In genomic region chr12:123948401-123949117, GRCh38 we compare ENCODE assay signal across 18 cellular contexts. TPM values are rescaled to one million over a fixed set of nuclear protein-coding genes. Genes with fewer than 3 reads are reported as not detected.
DNase-seq lines count a peak whose midpoint lies in the region; ATAC-seq and TF ChIP-seq lines count a peak whose summit lies in the region.
"Had no signal": no experiment of that assay in that cellular context is flagged by ENCODE, and none has a peak within 500 bp of the region (broad histone marks: within the 10 kb centered on the region; RNA-seq: fewer than 3 reads in every experiment).

No MANE protein-coding gene starts in this region.

- H3K36me3 ChIP-seq in MG63: no peaks in the 10 kb centered on the region
- no peaks in the 10 kb centered on the region for H3K36me3 ChIP-seq in colonic mucosa
- H3K36me3 ChIP-seq: ovary, SJCRH30 had no signal

- H3K9ac ChIP-seq in colonic mucosa (ENCODE audit: low read depth in 2 of 2, low read length in 2 of 2): no peak overlapping the region

- no peak for ATAC-seq in activated CD8-positive, alpha-beta memory T cell treated with anti-CD3 and anti-CD28 coated beads, Interleukin-2, amount 10 ng/mL, durations not matched to agents 7 days and 5 days
- no peak for ATAC-seq in HG02678 (IDR thresholded peaks at IDR 0.05; ENCODE audit: unreplicated experiment)
- ATAC-seq: A549 had no signal

- H3K27ac ChIP-seq in colonic mucosa: no peak overlapping the region
- H3K27ac ChIP-seq: A549, ovary, SJCRH30, skin epidermis had no signal

- H3K9me3 Mint-ChIP-seq in activated CD8-positive, alpha-beta memory T cell treated with anti-CD3 and anti-CD28 coated beads, Interleukin-2, amount 10 ng/mL, durations not matched to agents 7 days and 5 days (ENCODE audit: low read depth): no peaks in the 10 kb centered on the region
- H3K9me3 Mint-ChIP-seq in activated CD4-positive, alpha-beta memory T cell treated with anti-CD3 and anti-CD28 coated beads, Interleukin-2, amount 10 ng/mL, durations not matched to agents 7 days and 5 days: no peaks in the 10 kb centered on the region
- H3K9me3 Mint-ChIP-seq: T-helper 2 cell treated with Interferon-gamma antibody and Interleukin-4, amounts not matched to agents 5 μg/mL and 100 μg/mL, for 36 hours had no signal

- H3K9me3 ChIP-seq in MG63 (no peaks in the 10 kb centered on the region), colonic mucosa (no peaks in the 10 kb centered on the region)
- H3K9me3 ChIP-seq: A549, ovary, SJCRH30 had no signal

- H3K36me3 Mint-ChIP-seq in activated CD8-positive, alpha-beta memory T cell treated with anti-CD3 and anti-CD28 coated beads, Interleukin-2, amount 10 ng/mL, durations not matched to agents 7 days and 5 days: no peaks in the 10 kb centered on the region
- no peaks in the 10 kb centered on the region for H3K36me3 Mint-ChIP-seq in activated CD4-positive, alpha-beta memory T cell treated with anti-CD3 and anti-CD28 coated beads, Interleukin-2, amount 10 ng/mL, durations not matched to agents 7 days and 5 days (ENCODE audit: low read depth)

- H3K4me1 ChIP-seq in colonic mucosa: no peaks in the 10 kb centered on the region
- H3K4me1 ChIP-seq: SJCRH30 had no signal

- TF ChIP-seq CTCF in colonic mucosa (IDR thresholded peaks at IDR 0.05): no peak

- H3K27me3 ChIP-seq in MG63 (no peaks in the 10 kb centered on the region), colonic mucosa (no peaks in the 10 kb centered on the region)
- H3K27me3 ChIP-seq: ovary, SJCRH30 had no signal

- H3K4me1 Mint-ChIP-seq in activated CD8-positive, alpha-beta memory T cell treated with anti-CD3 and anti-CD28 coated beads, Interleukin-2, amount 10 ng/mL, durations not matched to agents 7 days and 5 days: no peaks in the 10 kb centered on the region
- H3K4me1 Mint-ChIP-seq in activated CD4-positive, alpha-beta memory T cell treated with anti-CD3 and anti-CD28 coated beads, Interleukin-2, amount 10 ng/mL, durations not matched to agents 7 days and 5 days: no peaks in the 10 kb centered on the region

- peak; percentile 37 for DNase-seq in activated CD8-positive, alpha-beta memory T cell treated with anti-CD3 and anti-CD28 coated beads for 24 hours
- DNase-seq in activated CD8-positive, alpha-beta memory T cell treated with anti-CD3 and anti-CD28 coated beads, Interleukin-2, amount 10 ng/mL, durations not matched to agents 7 days and 5 days: no peak
- DNase-seq in cerebellar cortex (ENCODE audit: low spot score) (peak; percentile 37), medulla oblongata (ENCODE audit: extremely low spot score) (peak; percentile 70), MG63 (no peak), colonic mucosa (no peak)
- no peak for DNase-seq in activated CD4-positive, alpha-beta memory T cell treated with anti-CD3 and anti-CD28 coated beads, Interleukin-2, amount 10 ng/mL, durations not matched to agents 7 days and 5 days
- DNase-seq: activated CD4-positive, CD25-positive, alpha-beta regulatory T cell treated with anti-CD3 and anti-CD28 coated beads, Interleukin-2, amount 50 U/mL, for 72 hours; activated CD8-positive, alpha-beta memory T cell treated with anti-CD3 and anti-CD28 coated beads, Interleukin-2, amount 50 U/mL, for 4 hours; NCI-H510A treated with DMSO at 0.1 percent for 48 hours; ovary; SJCRH30; trophoblast cell had no signal

- H3K4me3 Mint-ChIP-seq in activated CD8-positive, alpha-beta memory T cell treated with anti-CD3 and anti-CD28 coated beads, Interleukin-2, amount 10 ng/mL, durations not matched to agents 7 days and 5 days: no peak overlapping the region
- no peak overlapping the region for H3K4me3 Mint-ChIP-seq in activated CD4-positive, alpha-beta memory T cell treated with anti-CD3 and anti-CD28 coated beads, Interleukin-2, amount 10 ng/mL, durations not matched to agents 7 days and 5 days
- H3K4me3 Mint-ChIP-seq: CD14-positive monocyte; T-helper 2 cell treated with Interferon-gamma antibody and Interleukin-4, amounts not matched to agents 5 μg/mL and 100 μg/mL, for 36 hours had no signal

- H3K27ac Mint-ChIP-seq in activated CD8-positive, alpha-beta memory T cell treated with anti-CD3 and anti-CD28 coated beads, Interleukin-2, amount 10 ng/mL, durations not matched to agents 7 days and 5 days: no peak overlapping the region
- H3K27ac Mint-ChIP-seq in activated CD4-positive, alpha-beta memory T cell treated with anti-CD3 and anti-CD28 coated beads, Interleukin-2, amount 10 ng/mL, durations not matched to agents 7 days and 5 days: no peak overlapping the region
- H3K27ac Mint-ChIP-seq: CD14-positive monocyte; T-helper 2 cell treated with Interferon-gamma antibody and Interleukin-4, amounts not matched to agents 5 μg/mL and 100 μg/mL, for 36 hours had no signal

- CTCF ChIA-PET in activated CD8-positive, alpha-beta memory T cell treated with anti-CD3 and anti-CD28 coated beads, Interleukin-2, amount 10 ng/mL, durations not matched to agents 7 days and 5 days (lab: Charles Lee): interaction anchor here (1.9 kb wide), 1 partner anchor 84 kb away, joined by 4 read pairs; no protein-coding TSS in a partner anchor
- CTCF ChIA-PET in activated CD4-positive, alpha-beta memory T cell treated with anti-CD3 and anti-CD28 coated beads, Interleukin-2, amount 10 ng/mL, durations not matched to agents 7 days and 5 days (lab: Charles Lee): no interaction called here

- intact Hi-C loops in colonic mucosa (cut with DNase I): no loop called here

- POLR2A ChIA-PET in activated CD4-positive, alpha-beta memory T cell treated with anti-CD3 and anti-CD28 coated beads, Interleukin-2, amount 10 ng/mL, durations not matched to agents 7 days and 5 days (lab: Charles Lee): no interaction called here

- H3K27me3 Mint-ChIP-seq in activated CD8-positive, alpha-beta memory T cell treated with anti-CD3 and anti-CD28 coated beads, Interleukin-2, amount 10 ng/mL, durations not matched to agents 7 days and 5 days: no peaks in the 10 kb centered on the region
- H3K27me3 Mint-ChIP-seq in activated CD4-positive, alpha-beta memory T cell treated with anti-CD3 and anti-CD28 coated beads, Interleukin-2, amount 10 ng/mL, durations not matched to agents 7 days and 5 days: no peaks in the 10 kb centered on the region

- H3K4me3 ChIP-seq in MG63 (no peak overlapping the region), colonic mucosa (no peak overlapping the region)
- H3K4me3 ChIP-seq: A549, ovary, SJCRH30, skin epidermis had no signal

RNA-seq across cellular contexts. Expression of gene CCDC92, which starts 24.1 kb away (rescaled TPM):
- 10 to 100 TPM; 16.4 to 19.8 TPM for total RNA-seq in activated CD8-positive, alpha-beta memory T cell treated with anti-CD3 and anti-CD28 coated beads, Interleukin-2, amount 10 ng/mL, durations not matched to agents 7 days and 5 days
- total RNA-seq in activated CD4-positive, alpha-beta memory T cell treated with anti-CD3 and anti-CD28 coated beads, Interleukin-2, amount 10 ng/mL, durations not matched to agents 7 days and 5 days: 10 to 100 TPM; 20.3 to 20.5 TPM
- total RNA-seq in MG63 (2014; rRNA removed; shearing (Covaris generic); ENCODE audit: low replicate concordance): 7.4 and 12.7 TPM in 2 replicates
- 10 to 100 TPM in 1 of 2 donors, 1 to 10 TPM in 1; 9.6 to 19.5 TPM for total RNA-seq in colonic mucosa

RNA-seq across cellular contexts. Expression of gene ZNF664, which starts 24.5 kb away (rescaled TPM):
- total RNA-seq in activated CD8-positive, alpha-beta memory T cell treated with anti-CD3 and anti-CD28 coated beads, Interleukin-2, amount 10 ng/mL, durations not matched to agents 7 days and 5 days: 10 to 100 TPM; 45.8 to 52.5 TPM
- total RNA-seq in activated CD4-positive, alpha-beta memory T cell treated with anti-CD3 and anti-CD28 coated beads, Interleukin-2, amount 10 ng/mL, durations not matched to agents 7 days and 5 days: 10 to 100 TPM; 42.5 to 43.4 TPM
- total RNA-seq in MG63 (2014; rRNA removed; shearing (Covaris generic); ENCODE audit: low replicate concordance): 34.2 and 37.9 TPM in 2 replicates
- total RNA-seq in colonic mucosa: 100 to 1,000 TPM; 124 TPM

Comparison
In these comparisons a context has a peak if more than half of its experiments do, and no peak if none do; other contexts are left out.
1. DNase-seq: peak in activated CD8-positive, alpha-beta memory T cell treated with anti-CD3 and anti-CD28 coated beads for 24 hours (single experiment), cerebellar cortex (single experiment) and medulla oblongata (single experiment); none in activated CD8-positive, alpha-beta memory T cell treated with anti-CD3 and anti-CD28 coated beads, Interleukin-2, amount 10 ng/mL, durations not matched to agents 7 days and 5 days (single experiment), activated CD4-positive, alpha-beta memory T cell treated with anti-CD3 and anti-CD28 coated beads, Interleukin-2, amount 10 ng/mL, durations not matched to agents 7 days and 5 days (single experiment), MG63 (single experiment) and colonic mucosa (single experiment).